ENCODE assay signal across 15 cellular contexts in the genomic region with DNA sequence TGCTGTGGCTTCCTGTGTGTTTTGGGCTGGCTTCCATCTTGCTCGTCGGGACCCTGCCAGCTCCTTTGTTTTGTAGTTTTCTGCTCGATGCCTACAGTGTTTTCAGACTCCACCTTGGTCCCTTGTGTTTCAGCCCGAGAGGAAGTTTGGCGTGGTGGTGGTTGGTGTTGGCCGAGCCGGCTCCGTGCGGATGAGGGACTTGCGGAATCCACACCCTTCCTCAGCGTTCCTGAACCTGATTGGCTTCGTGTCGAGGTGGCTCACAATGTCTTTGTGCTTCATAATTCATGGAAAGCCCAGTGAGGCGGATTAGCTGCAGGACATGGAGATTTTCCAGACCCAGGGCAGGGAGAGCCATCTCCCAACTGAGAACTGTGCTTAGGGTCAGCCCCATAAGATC. TPM values are rescaled to one million over a fixed set of nuclear protein-coding genes. Genes with fewer than 3 reads are reported as not detected.
DNase-seq lines count a peak whose midpoint lies in the region; ATAC-seq and TF ChIP-seq lines count a peak whose summit lies in the region.
"Had no signal": no experiment of that assay in that cellular context is flagged by ENCODE, and none has a peak within 500 bp of the region (broad histone marks: within the 10 kb centered on the region; RNA-seq: fewer than 3 reads in every experiment).

No MANE protein-coding gene starts in this region.

- H3K9me2 ChIP-seq in Karpas-422 (replicated peaks; ENCODE audit: insufficient read depth, low read length), result no peaks in the 10 kb centered on the region

- no peak for TF ChIP-seq CTCF in WTC11 (IDR thresholded peaks at IDR 0.05)

- H3K9me3 ChIP-seq in trophoblast cell (ENCODE audit: insufficient read depth, low read depth, low read length) (peaks cover 1% of the 10 kb centered on the region), Karpas-422 (ENCODE audit: low read length) (no peaks in the 10 kb centered on the region)
- H3K9me3 ChIP-seq: Caco-2, HAP-1 had no signal

- H3K9ac ChIP-seq in mesendoderm (ENCODE audit: low read length) (no peak overlapping the region), trophoblast cell (ENCODE audit: low read length) (no peak overlapping the region), Karpas-422 (ENCODE audit: low read length) (no peak overlapping the region)

- H2AK5ac ChIP-seq in mesendoderm (ENCODE audit: low read length), result no peak overlapping the region
- H2AK5ac ChIP-seq in trophoblast cell (ENCODE audit: low read length), result no peak overlapping the region

- H3K14ac ChIP-seq in trophoblast cell (ENCODE audit: low read length), result no peak overlapping the region

- no peaks in the 10 kb centered on the region for H3K9me3 Mint-ChIP-seq in WTC11
- H3K9me3 Mint-ChIP-seq: CD4-positive, CD25-positive, alpha-beta regulatory T cell; CD8-positive, alpha-beta T cell; HFFc6 had no signal

- no peak overlapping the region for H3K4me2 ChIP-seq in mesendoderm (ENCODE audit: low read length)
- no peak overlapping the region for H3K4me2 ChIP-seq in trophoblast cell (ENCODE audit: low read length)
- H3K4me2 ChIP-seq in Karpas-422 (ENCODE audit: low read depth, low read length, poor library complexity, severe bottlenecking), result no peak overlapping the region

- H3K79me2 ChIP-seq in mesendoderm (ENCODE audit: control insufficient read depth, insufficient read depth, low read length), result no peaks in the 10 kb centered on the region
- H3K79me2 ChIP-seq in trophoblast cell (ENCODE audit: control insufficient read depth, insufficient read depth, low read length, poor library complexity), result no peaks in the 10 kb centered on the region
- no peaks in the 10 kb centered on the region for H3K79me2 ChIP-seq in Karpas-422 (ENCODE audit: low read length)

- no peak overlapping the region for H2BK120ac ChIP-seq in mesendoderm (ENCODE audit: low read depth, low read length)
- H2BK120ac ChIP-seq in trophoblast cell (ENCODE audit: insufficient read depth, low read length, poor library complexity), result no peak overlapping the region

- no peak overlapping the region for H3K18ac ChIP-seq in mesendoderm (ENCODE audit: low read length)
- H3K18ac ChIP-seq in trophoblast cell (ENCODE audit: low read length), result no peak overlapping the region

- POLR2A ChIA-PET in WTC11 (lab: Charles Lee), result interaction anchor here (1.1 kb wide), 1 partner anchor 37 kb away, joined by 3 read pairs; no protein-coding TSS in a partner anchor

- no peaks in the 10 kb centered on the region for H4K20me1 ChIP-seq in Karpas-422 (ENCODE audit: insufficient read depth, low read depth, low read length)

- WGBS in mesendoderm (ENCODE audit: extremely low coverage, insufficient coverage, low lambda C conversion rate), result no CpG with 5 or more reads among the region's 14 CpGs
- no CpG with 5 or more reads among the region's 14 CpGs for WGBS in trophoblast cell (ENCODE audit: extremely low coverage, insufficient coverage, insufficient read length)

- CTCF ChIA-PET in WTC11 (lab: Charles Lee), result interaction anchor here (1.4 kb wide), 1 partner anchor 205 kb away, joined by 5 read pairs; a partner anchor contains a TSS

- ATAC-seq in WTC11 (no peak), HG02870 (IDR thresholded peaks at IDR 0.05; ENCODE audit: unreplicated experiment) (no peak)
- ATAC-seq: CD8-positive, alpha-beta T cell had no signal

- no peak overlapping the region for H4K5ac ChIP-seq in mesendoderm (ENCODE audit: low read length)

- peak overlapping the region; percentile 5 for H2BK12ac ChIP-seq in trophoblast cell (ENCODE audit: low read length)

- no peak overlapping the region for H3K4me3 Mint-ChIP-seq in WTC11
- H3K4me3 Mint-ChIP-seq: CD4-positive, CD25-positive, alpha-beta regulatory T cell; CD8-positive, alpha-beta T cell; HFFc6 had no signal

- H3K36me3 Mint-ChIP-seq in WTC11, result peaks cover 8% of the 10 kb centered on the region

- H4K8ac ChIP-seq in mesendoderm (ENCODE audit: low read depth, low read length), result no peak overlapping the region
- H4K8ac ChIP-seq in trophoblast cell (ENCODE audit: low read depth, low read length), result no peak overlapping the region

- H4K12ac ChIP-seq in trophoblast cell (ENCODE audit: low read depth, low read length), result no peak overlapping the region

- no peak overlapping the region for H2BK15ac ChIP-seq in mesendoderm (replicated peaks; ENCODE audit: low read depth)

- H3K27me3 ChIP-seq in mesendoderm (ENCODE audit: insufficient read depth, low read length, poor library complexity) (no peaks in the 10 kb centered on the region), trophoblast cell (ENCODE audit: insufficient read depth, low read length) (no peaks in the 10 kb centered on the region), Karpas-422 (ENCODE audit: low read length) (no peaks in the 10 kb centered on the region)

- H3K79me1 ChIP-seq in mesendoderm (ENCODE audit: low read length) (no peaks in the 10 kb centered on the region), trophoblast cell (ENCODE audit: low read length) (peaks cover 3% of the 10 kb centered on the region)

- H3K27ac ChIP-seq in mesendoderm (ENCODE audit: low read depth, low read length), result no peak overlapping the region
- no peak overlapping the region for H3K27ac ChIP-seq in trophoblast cell (ENCODE audit: low read depth, low read length)
- no peak overlapping the region for H3K27ac ChIP-seq in Karpas-422 (ENCODE audit: low read length)

- H3K4me1 ChIP-seq in mesendoderm (ENCODE audit: control insufficient read depth, low read depth, low read length), result no peaks in the 10 kb centered on the region
- peaks cover 7% of the 10 kb centered on the region in 2 experiments for H3K4me1 ChIP-seq in trophoblast cell (ENCODE audit: control insufficient read depth in 1 of 2, insufficient read depth in 2 of 2, low read length in 2 of 2)
- H3K4me1 ChIP-seq in Karpas-422 (ENCODE audit: low read length), result no peaks in the 10 kb centered on the region
- H3K4me1 ChIP-seq: Caco-2 had no signal

- no peak overlapping the region for H3K56ac ChIP-seq in mesendoderm (ENCODE audit: low read length)

- no peaks in the 10 kb centered on the region for H3K4me1 Mint-ChIP-seq in WTC11

- peak overlapping the region; percentile 4; the same call in 1 of the 2 replicates for H3K27ac Mint-ChIP-seq in WTC11
- H3K27ac Mint-ChIP-seq: CD4-positive, CD25-positive, alpha-beta regulatory T cell; CD8-positive, alpha-beta T cell; HFFc6 had no signal

- H3K23ac ChIP-seq in mesendoderm (ENCODE audit: low read length) (peak overlapping the region; percentile 54), trophoblast cell (ENCODE audit: low read length) (no peak overlapping the region)

- no peak overlapping the region for H2AFZ ChIP-seq in trophoblast cell (ENCODE audit: insufficient read depth, low read length, poor library complexity)
- no peak overlapping the region for H2AFZ ChIP-seq in Karpas-422 (ENCODE audit: low read length)

- H3K27me3 Mint-ChIP-seq in WTC11 (ENCODE audit: low read depth), result no peaks in the 10 kb centered on the region
- H3K27me3 Mint-ChIP-seq: CD4-positive, CD25-positive, alpha-beta regulatory T cell had no signal

- H3K4ac ChIP-seq in mesendoderm (ENCODE audit: low read depth, low read length) (no peak overlapping the region), trophoblast cell (ENCODE audit: low read depth, low read length) (no peak overlapping the region)

- no peaks in the 10 kb centered on the region for H3K36me3 ChIP-seq in mesendoderm (ENCODE audit: control insufficient read depth, insufficient read depth, low read length)
- H3K36me3 ChIP-seq in trophoblast cell (ENCODE audit: control insufficient read depth in 1 of 2, insufficient read depth in 2 of 2, low read length in 2 of 2), result no peaks in the 10 kb centered on the region
- no peaks in the 10 kb centered on the region for H3K36me3 ChIP-seq in Karpas-422 (ENCODE audit: insufficient read depth, low read length)

- peak overlapping the region; percentile 16 for H4K91ac ChIP-seq in trophoblast cell (ENCODE audit: low read depth, low read length)

- H3K4me3 ChIP-seq in mesendoderm (ENCODE audit: low read length) (no peak overlapping the region), trophoblast cell (ENCODE audit: low read depth, low read length) (no peak overlapping the region), Karpas-422 (ENCODE audit: low read length) (no peak overlapping the region)
- H3K4me3 ChIP-seq: HAP-1 had no signal

- H2BK5ac ChIP-seq in mesendoderm (ENCODE audit: low read length) (no peak overlapping the region), trophoblast cell (ENCODE audit: low read depth, low read length, poor library complexity) (no peak overlapping the region)

- DNase-seq in WTC11 (ENCODE audit: low spot score) (no peak), mesendoderm (no peak), trophoblast cell (no peak), Karpas-422 (no peak), NCI-H1417 treated with DMSO at 0.1 percent for 48 hours (lab: John Stamatoyannopoulos, UW) (no peak)
- DNase-seq: C1 segment of cervical spinal cord; Caco-2; CD4-positive, CD25-positive, alpha-beta regulatory T cell; CD8-positive, alpha-beta T cell; DMS153; DND-41; GOT3; HFFc6 had no signal

TF ChIP-seq in WTC11, 78 proteins besides CTCF, POLR2A, EP300 and RAD21 (continues in another document):
- TF ChIP-seq, protein P1, sequence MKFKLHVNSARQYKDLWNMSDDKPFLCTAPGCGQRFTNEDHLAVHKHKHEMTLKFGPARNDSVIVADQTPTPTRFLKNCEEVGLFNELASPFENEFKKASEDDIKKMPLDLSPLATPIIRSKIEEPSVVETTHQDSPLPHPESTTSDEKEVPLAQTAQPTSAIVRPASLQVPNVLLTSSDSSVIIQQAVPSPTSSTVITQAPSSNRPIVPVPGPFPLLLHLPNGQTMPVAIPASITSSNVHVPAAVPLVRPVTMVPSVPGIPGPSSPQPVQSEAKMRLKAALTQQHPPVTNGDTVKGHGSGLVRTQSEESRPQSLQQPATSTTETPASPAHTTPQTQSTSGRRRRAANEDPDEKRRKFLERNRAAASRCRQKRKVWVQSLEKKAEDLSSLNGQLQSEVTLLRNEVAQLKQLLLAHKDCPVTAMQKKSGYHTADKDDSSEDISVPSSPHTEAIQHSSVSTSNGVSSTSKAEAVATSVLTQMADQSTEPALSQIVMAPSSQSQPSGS (CRISPR knock-in tag; IDR thresholded peaks at IDR 0.05; ENCODE audit: borderline replicate concordance, low read depth), result no peak
- TF ChIP-seq NFE2L1 (CRISPR knock-in tag; IDR thresholded peaks at IDR 0.05) (no peak), TP53 (CRISPR knock-in tag; IDR thresholded peaks at IDR 0.05) (no peak), PRRX2 (CRISPR knock-in tag; IDR thresholded peaks at IDR 0.05) (no peak)

RNA-seq across cellular contexts. Expression of a gene that starts 29.3 kb away (rescaled TPM):
- 31.9 to 35.5 TPM (median 33.7 TPM) in 3 replicates for total RNA-seq in WTC11 (2021)
- 19.1 TPM for polyA plus RNA-seq in mesendoderm (2013, experiment 1 of 2)
- 17.7 TPM for polyA plus RNA-seq in mesendoderm (2013, experiment 2 of 2)
- 3.4 and 4.0 TPM in 2 replicates for polyA plus RNA-seq in trophoblast cell (2013)
- total RNA-seq in Karpas-422 (2014; rRNA removed; shearing (Covaris generic); ENCODE audit: low replicate concordance), result not detected in 2 replicates

RNA-seq across cellular contexts. Expression of a gene that starts 58.4 kb away (rescaled TPM):
- 132 to 148 TPM (median 146 TPM) in 3 replicates for total RNA-seq in WTC11 (2021)
- 129 TPM for polyA plus RNA-seq in mesendoderm (2013, experiment 1 of 2)
- 132 TPM for polyA plus RNA-seq in mesendoderm (2013, experiment 2 of 2)
- polyA plus RNA-seq in trophoblast cell (2013), result 53.7 and 54.7 TPM in 2 replicates
- 60.2 TPM in 2 replicates for total RNA-seq in Karpas-422 (2014; rRNA removed; shearing (Covaris generic); ENCODE audit: low replicate concordance)

Comparison
In these comparisons a context has a peak if more than half of its experiments do, and no peak if none do; other contexts are left out.
1. RNA of a gene that starts 29.3 kb away (total RNA-seq): 31.9 to 35.5 TPM in WTC11; not detected in Karpas-422; every median in the first group is over 10 times any median in the second.